19 cellular contexts compared by ENCODE assay signal in the genomic region with DNA sequence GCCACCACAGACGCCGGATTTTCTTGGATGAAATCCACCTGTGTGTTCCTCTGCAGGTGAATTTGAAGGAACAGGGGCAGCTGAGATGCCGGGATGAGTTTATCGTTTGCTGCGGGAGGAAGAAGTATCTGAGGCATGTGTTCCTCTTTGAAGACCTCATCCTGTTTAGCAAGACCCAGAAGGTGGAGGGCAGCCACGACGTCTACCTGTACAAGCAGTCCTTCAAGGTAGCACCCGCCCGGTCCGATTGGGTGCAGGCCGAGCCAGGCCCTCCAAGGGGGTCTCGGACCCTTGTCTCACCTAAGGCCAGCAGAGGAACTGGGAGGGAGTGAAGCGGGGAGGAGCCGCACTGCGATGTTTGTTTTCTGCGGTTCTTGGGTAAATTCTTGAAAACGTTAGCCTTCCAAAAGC. TPM values are rescaled to one million over a fixed set of nuclear protein-coding genes. Genes with fewer than 3 reads are reported as not detected.
DNase-seq lines count a peak whose midpoint lies in the region; ATAC-seq and TF ChIP-seq lines count a peak whose summit lies in the region.
"Had no signal": no experiment of that assay in that cellular context is flagged by ENCODE, and none has a peak within 500 bp of the region (broad histone marks: within the 10 kb centered on the region; RNA-seq: fewer than 3 reads in every experiment).

No MANE protein-coding gene starts in this region.

- H3K36me3 Mint-ChIP-seq in chondrocyte (ENCODE audit: low read depth): peaks cover 1% of the 10 kb centered on the region
- H3K36me3 Mint-ChIP-seq: IgD-negative memory B cell had no signal

- DNase-seq in left cardiac atrium (peak; percentile 15), right atrium auricular region (ENCODE audit: low spot score) (no peak), chondrocyte (ENCODE audit: low spot score) (peak; percentile 90), psoas muscle (peak; percentile 3 to 28), midbrain (lab: John Stamatoyannopoulos, UW) (no peak), SIG-M5 (lab: John Stamatoyannopoulos, UW) (no peak)
- DNase-seq: EL, NCI-H1105, NCI-H2081, NCI-H2171, NCI-H345, NCI-H524, NCI-H82 had no signal

- H3K36me3 ChIP-seq in right atrium auricular region: no peaks in the 10 kb centered on the region
- no peaks in the 10 kb centered on the region for H3K36me3 ChIP-seq in psoas muscle (ENCODE audit: insufficient read depth in 1 of 2, low read depth in 1 of 2)

- H3K9me3 Mint-ChIP-seq in chondrocyte (ENCODE audit: low read depth): no peaks in the 10 kb centered on the region
- H3K9me3 Mint-ChIP-seq: IgD-negative memory B cell had no signal

- H3K4me3 ChIP-seq in right atrium auricular region (no peak overlapping the region), psoas muscle (no peak overlapping the region)
- H3K4me3 ChIP-seq: A549 had no signal

- WGBS in psoas muscle, 3 donors: 77 to 83% (median 81%) methylated on average over 17 of the region's 17 CpGs

- peaks cover 26% of the 10 kb centered on the region for H3K4me1 Mint-ChIP-seq in chondrocyte (ENCODE audit: low read depth)
- H3K4me1 Mint-ChIP-seq: B cell had no signal

- H3K9me3 ChIP-seq in right atrium auricular region: no peaks in the 10 kb centered on the region
- H3K9me3 ChIP-seq in psoas muscle: no peaks in the 10 kb centered on the region
- H3K9me3 ChIP-seq: A549 had no signal

- H3K27ac ChIP-seq in right atrium auricular region (no peak overlapping the region), psoas muscle (no peak overlapping the region)
- H3K27ac ChIP-seq: A549 had no signal

- H3K4me1 ChIP-seq in right atrium auricular region (peaks cover 0 to 16% of the 10 kb centered on the region in 2 donors), psoas muscle (no peaks in the 10 kb centered on the region)
- H3K4me1 ChIP-seq: A549 had no signal

- intact Hi-C loops in left cardiac atrium (cut with DNase I): no loop called here
- intact Hi-C loops in psoas muscle (cut with DNase I): no loop called here

- TF ChIP-seq CTCF in right atrium auricular region (IDR thresholded peaks at IDR 0.05): no peak
- no peak for TF ChIP-seq CTCF in chondrocyte (IDR thresholded peaks at IDR 0.05)
- TF ChIP-seq CTCF in psoas muscle (IDR thresholded peaks at IDR 0.05): no peak

- H3K27ac Mint-ChIP-seq in chondrocyte (ENCODE audit: unreplicated experiment): no peak overlapping the region
- H3K27ac Mint-ChIP-seq: B cell, IgD-negative memory B cell had no signal

- ATAC-seq in left cardiac atrium (no peak), psoas muscle (no peak), GM21515 (IDR thresholded peaks at IDR 0.05; ENCODE audit: unreplicated experiment) (no peak)
- ATAC-seq: Panc1 had no signal

- H3K27me3 ChIP-seq in right atrium auricular region (no peaks in the 10 kb centered on the region), psoas muscle (ENCODE audit: insufficient read depth in 3 of 3, low read length in 2 of 3) (peaks cover 0 to 12% (median 0%) of the 10 kb centered on the region in 3 donors)

- H3K4me3 Mint-ChIP-seq in chondrocyte (ENCODE audit: unreplicated experiment): no peak overlapping the region
- H3K4me3 Mint-ChIP-seq: B cell, IgD-negative memory B cell had no signal

- H3K27me3 Mint-ChIP-seq in chondrocyte (ENCODE audit: low read depth): peaks cover 8% of the 10 kb centered on the region

RNA-seq across cellular contexts. Expression of a gene that starts 18.4 kb away (rescaled TPM):
- total RNA-seq in left cardiac atrium (10 to 100 TPM; 16.5 to 35.9 TPM), right atrium auricular region (10 to 100 TPM in 1 of 2 donors, 1 to 10 TPM in 1; 7.7 to 51.0 TPM), chondrocyte (not detected in 3 replicates), psoas muscle (10 to 100 TPM in 1 of 4 donors, 1 to 10 TPM in 3; 1.3 to 13.4 (median 9.0) TPM)
- 10 to 100 TPM in 2 of 3 donors, under 1 TPM in 1; 0.42 to 15.5 (median 14.5) TPM for polyA plus RNA-seq in psoas muscle
- total RNA-seq: B cell, SK-MEL-5 had no signal
- polyA plus RNA-seq: A549, IgD-negative memory B cell had no signal

RNA-seq across cellular contexts. Expression of a gene that starts 45.1 kb away (rescaled TPM):
- total RNA-seq in left cardiac atrium (1 to 10 TPM; 7.8 to 9.6 TPM), right atrium auricular region (1 to 10 TPM; 5.6 to 7.1 TPM), chondrocyte (8.0 to 10.4 TPM (median 9.6 TPM) in 3 replicates), psoas muscle (1 to 10 TPM; 6.9 to 9.6 (median 7.4) TPM)
- 10 to 100 TPM in 1 of 3 donors, 1 to 10 TPM in 2; 4.1 to 11.2 (median 5.5) TPM for polyA plus RNA-seq in psoas muscle

RNA-seq across cellular contexts. Expression of a gene that starts 45.3 kb away (rescaled TPM):
- total RNA-seq in left cardiac atrium (100 to 1,000 TPM; 395 to 449 TPM), right atrium auricular region (100 to 1,000 TPM; 242 to 366 TPM), chondrocyte (79.7 to 95.5 TPM (median 81.5 TPM) in 3 replicates), psoas muscle (100 to 1,000 TPM; 269 to 363 (median 314) TPM)
- polyA plus RNA-seq in psoas muscle: 100 to 1,000 TPM; 160 to 205 (median 205) TPM

Comparison
In these comparisons a context has a peak if more than half of its experiments do, and no peak if none do; other contexts are left out.
1. DNase-seq: peak in left cardiac atrium (single experiment), chondrocyte (single experiment) and psoas muscle (2 of 2); none in right atrium auricular region (single experiment), midbrain (single experiment) and SIG-M5 (single experiment).